ENCODE assay signal across 10 cellular contexts in genomic region chr11:14258177-14258935, GRCh38.
DNase-seq lines count a peak whose midpoint lies in the region; ATAC-seq and TF ChIP-seq lines count a peak whose summit lies in the region.
"Had no signal": no experiment of that assay in that cellular context is flagged by ENCODE, and none has a peak within 500 bp of the region (broad histone marks: within the 10 kb centered on the region; RNA-seq: fewer than 3 reads in every experiment).

No MANE protein-coding gene starts in this region.

- peak; percentile 79 for ATAC-seq in omental fat pad (ENCODE audit: low FRiP score)
- ATAC-seq: naive thymus-derived CD4-positive, alpha-beta T cell had no signal

- H3K27me3 Mint-ChIP-seq in osteocyte (ENCODE audit: unreplicated experiment) = peaks cover 11% of the 10 kb centered on the region

- H3K4me3 Mint-ChIP-seq in osteocyte (ENCODE audit: unreplicated experiment) = no peak overlapping the region
- H3K4me3 Mint-ChIP-seq: naive thymus-derived CD4-positive, alpha-beta T cell had no signal

- H3K4me1 Mint-ChIP-seq in osteocyte (ENCODE audit: unreplicated experiment) = peaks cover 3% of the 10 kb centered on the region
- H3K4me1 Mint-ChIP-seq: naive thymus-derived CD4-positive, alpha-beta T cell had no signal

- TF ChIP-seq CTCF in epithelial cell of esophagus (IDR thresholded peaks at IDR 0.05; ENCODE audit: insufficient read depth, low read depth, low read length, missing control alignments) = no peak
- TF ChIP-seq CTCF in omental fat pad (IDR thresholded peaks at IDR 0.05) = no peak
- no peak for TF ChIP-seq CTCF in osteocyte (IDR thresholded peaks at IDR 0.05)

- no peak overlapping the region for H3K4me3 ChIP-seq in epithelial cell of esophagus (ENCODE audit: low read length)

- H3K9me3 Mint-ChIP-seq in osteocyte (ENCODE audit: unreplicated experiment) = no peaks in the 10 kb centered on the region

- no peak overlapping the region for H3K27ac Mint-ChIP-seq in osteocyte (ENCODE audit: unreplicated experiment)

- H3K36me3 Mint-ChIP-seq in osteocyte (ENCODE audit: unreplicated experiment) = peaks cover 4% of the 10 kb centered on the region

- DNase-seq in HCEC 1CT (peak; percentile 89), NOMO-1 (lab: John Stamatoyannopoulos, UW; ENCODE audit: unreplicated experiment in 2 of 2) (peak; percentile 87 to 95), epithelial cell of esophagus (ENCODE audit: low read depth) (peak; percentile 63), omental fat pad (ENCODE audit: low spot score) (no peak), GM19238 (ENCODE audit: insufficient read length, low spot score) (no peak), osteocyte (ENCODE audit: extremely low spot score, unreplicated experiment) (no peak)
- no peak for DNase-seq in central memory CD4-positive, alpha-beta T cell
- DNase-seq: DND-41; naive thymus-derived CD4-positive, alpha-beta T cell; NCI-H2029 treated with DMSO at 0.1 percent for 48 hours had no signal

Comparison
In these comparisons a context has a peak if more than half of its experiments do, and no peak if none do; other contexts are left out.
1. DNase-seq: peak in HCEC 1CT (single experiment), NOMO-1 (2 of 2) and epithelial cell of esophagus (single experiment); none in omental fat pad (single experiment), GM19238 (single experiment), central memory CD4-positive, alpha-beta T cell (single experiment) and osteocyte (single experiment).